Comparison of ENCODE assay signal across 10 cellular contexts in genomic region chr3:45832691-45833090, GRCh38. TPM values are rescaled to one million over a fixed set of nuclear protein-coding genes. Genes with fewer than 3 reads are reported as not detected.
DNase-seq lines count a peak whose midpoint lies in the region; ATAC-seq and TF ChIP-seq lines count a peak whose summit lies in the region.
"Had no signal": no experiment of that assay in that cellular context is flagged by ENCODE, and none has a peak within 500 bp of the region (broad histone marks: within the 10 kb centered on the region; RNA-seq: fewer than 3 reads in every experiment).

No MANE protein-coding gene starts in this region.

- TF ChIP-seq CTCF in NB4 (IDR thresholded peaks at IDR 0.05; ENCODE audit: low read depth, low read length) (no peak), progenitor cell of endocrine pancreas (IDR thresholded peaks at IDR 0.05; ENCODE audit: unreplicated experiment) (peak; percentile 52)

- H3K9me3 Mint-ChIP-seq in progenitor cell of endocrine pancreas (ENCODE audit: low read depth): no peaks in the 10 kb centered on the region
- H3K9me3 Mint-ChIP-seq: CD4-positive, CD25-positive, alpha-beta regulatory T cell had no signal

- no peak for TF ChIP-seq POLR2A in NB4 (IDR thresholded peaks at IDR 0.05; ENCODE audit: extremely low read depth, insufficient read length)

- no peaks in the 10 kb centered on the region for H3K4me1 Mint-ChIP-seq in progenitor cell of endocrine pancreas (ENCODE audit: low read depth)

- no peaks in the 10 kb centered on the region for H3K27me3 Mint-ChIP-seq in progenitor cell of endocrine pancreas
- H3K27me3 Mint-ChIP-seq: CD4-positive, CD25-positive, alpha-beta regulatory T cell had no signal

- no peak overlapping the region for H3K4me3 ChIP-seq in NB4 (ENCODE audit: low read depth, low read length)
- H3K4me3 ChIP-seq: MG63 had no signal

- peaks cover 24% of the 10 kb centered on the region for H3K36me3 Mint-ChIP-seq in progenitor cell of endocrine pancreas (ENCODE audit: insufficient read depth)

- H3K4me3 Mint-ChIP-seq in progenitor cell of endocrine pancreas (ENCODE audit: low read depth): no peak overlapping the region

- H3K27ac Mint-ChIP-seq in progenitor cell of endocrine pancreas: no peak overlapping the region

- ATAC-seq in GM21737 (IDR thresholded peaks at IDR 0.05; ENCODE audit: unreplicated experiment) (no peak), GM19328 (IDR thresholded peaks at IDR 0.05; ENCODE audit: unreplicated experiment) (no peak)

- DNase-seq in NCI-H510A treated with DMSO at 0.1 percent for 48 hours (lab: John Stamatoyannopoulos, UW) (peak; percentile 27), NCI-H510A (lab: John Stamatoyannopoulos, UW) (no peak), NB4 (ENCODE audit: low read depth) (peak; percentile 9), cerebellar cortex (ENCODE audit: low spot score) (peak; percentile 16), progenitor cell of endocrine pancreas (ENCODE audit: low spot score, unreplicated experiment) (no peak), pons (ENCODE audit: low spot score) (no peak)
- DNase-seq: MG63 had no signal

RNA-seq across cellular contexts. Expression of gene LZTFL1, which starts 9.2 kb away (rescaled TPM):
- 28.1 and 29.3 TPM in 2 replicates for total RNA-seq in progenitor cell of endocrine pancreas

RNA-seq across cellular contexts. Expression of gene SLC6A20, which starts 36.4 kb away (rescaled TPM):
- not detected in 2 replicates for total RNA-seq in progenitor cell of endocrine pancreas
- total RNA-seq: CD4-positive, CD25-positive, alpha-beta regulatory T cell had no signal

RNA-seq across cellular contexts. Expression of gene CCR9, which starts 53.7 kb away (rescaled TPM):
- total RNA-seq in progenitor cell of endocrine pancreas: not detected in 2 replicates
- total RNA-seq: CD4-positive, CD25-positive, alpha-beta regulatory T cell had no signal

Comparison
In these comparisons a context has a peak if more than half of its experiments do, and no peak if none do; other contexts are left out.
1. DNase-seq: peak in NCI-H510A treated with DMSO at 0.1 percent for 48 hours (single experiment), NB4 (single experiment) and cerebellar cortex (single experiment); none in NCI-H510A (single experiment), progenitor cell of endocrine pancreas (single experiment) and pons (single experiment).